8 cellular contexts compared by ENCODE assay signal in genomic region chr9:4299006-4299795, GRCh38. TPM values are rescaled to one million over a fixed set of nuclear protein-coding genes. Genes with fewer than 3 reads are reported as not detected.
A peak's percentile ranks its signal among the peaks of the same experiment; 100 is the strongest.
DNase-seq lines count a peak whose midpoint lies in the region; ATAC-seq, FAIRE-seq and TF ChIP-seq lines count a peak whose summit lies in the region.

No MANE protein-coding gene starts in this region.

- WGBS in smooth muscle cell (ENCODE audit: low lambda C conversion rate), result under 1% methylated on average over 46 of the region's 60 CpGs

- H3K9me3 Mint-ChIP-seq in brain, result peaks cover 0 to 7% (median 0%) of the 10 kb centered on the region in 5 experiments

- H3K4me3 ChIP-seq in Panc1 (ENCODE audit: low read depth in 2 of 2, low read length in 2 of 2) (peak overlapping the region; percentile 56 to 69), smooth muscle cell (peak overlapping the region; percentile 70)

- CTCF ChIA-PET in Panc1 (lab: Charles Lee), result no interaction called here

- peaks cover 49% of the 10 kb centered on the region for H3K4me1 Mint-ChIP-seq in brain

- POLR2A ChIA-PET in Panc1 (lab: Charles Lee), result no interaction called here

- no peaks in the 10 kb centered on the region for H3K36me3 ChIP-seq in Panc1 (ENCODE audit: control insufficient read depth, insufficient read depth, low read length)
- no peaks in the 10 kb centered on the region for H3K36me3 ChIP-seq in smooth muscle cell (ENCODE audit: low read depth)

- peaks cover 22% of the 10 kb centered on the region for H3K79me2 ChIP-seq in smooth muscle cell (ENCODE audit: low read depth)

- DNase-seq in GM12892 (ENCODE audit: insufficient read length), result peak; percentile 30
- no peak for DNase-seq in Panc1 (ENCODE audit: low read depth, low spot score)
- DNase-seq in islet precursor cell, result peak; percentile 66
- peak; percentile 71 for DNase-seq in smooth muscle cell (lab: John Stamatoyannopoulos, UW; ENCODE audit: unreplicated experiment)
- DNase-seq in middle frontal gyrus (ENCODE audit: extremely low spot score, low spot score), result no peak
- DNase-seq in NK-92 (lab: John Stamatoyannopoulos, UW; ENCODE audit: unreplicated experiment), result no peak

- H4K20me1 ChIP-seq in smooth muscle cell (ENCODE audit: low read depth), result no peaks in the 10 kb centered on the region

- peak overlapping the region; percentile 93 to 98 (median 95) for H3K4me3 Mint-ChIP-seq in brain

- intact Hi-C loops in Panc1 (cut with micrococcal nuclease; ENCODE audit: unreplicated experiment), result loop anchor here (10.0 kb wide), 2 partner anchors 54 to 154 kb away; no protein-coding TSS in a partner anchor

- no peak for TF ChIP-seq POLR2A in GM12892 (IDR thresholded peaks at IDR 0.05; ENCODE audit: low read depth, low read length)

- peak; percentile 33 for ATAC-seq in Panc1
- no peak for ATAC-seq in HG03342 (IDR thresholded peaks at IDR 0.05; ENCODE audit: unreplicated experiment)

- peak overlapping the region; percentile 59 to 98 (median 92) for H3K27ac Mint-ChIP-seq in brain

- peak overlapping the region; percentile 91 for H3K4me2 ChIP-seq in smooth muscle cell

- peaks cover 22% of the 10 kb centered on the region for H3F3A ChIP-seq in smooth muscle cell (ENCODE audit: low read depth)

- in situ Hi-C loops in Panc1 (cut with HindIII; ENCODE audit: low pct_unique_long_range_greater_than_20kb, low sequenced_read_pairs), result no loop called here

- TF ChIP-seq CTCF in Panc1 (IDR thresholded peaks at IDR 0.05) (no peak), brain (conservative IDR thresholded peaks at IDR 0.05) (no peak), smooth muscle cell (IDR thresholded peaks at IDR 0.05; ENCODE audit: borderline replicate concordance, insufficient read depth, poor library complexity, severe bottlenecking) (no peak)

- no TSS peak for BruUV-seq in Panc1 (replicated peaks; lab: Mats Ljungman, UMichigan)

- H2AFZ ChIP-seq in smooth muscle cell (ENCODE audit: low read depth), result peak overlapping the region; percentile 84

- no peaks in the 10 kb centered on the region for H3K36me3 Mint-ChIP-seq in brain

- H3K9ac ChIP-seq in smooth muscle cell (ENCODE audit: low read depth), result peak overlapping the region; percentile 92

- H3K27me3 ChIP-seq in Panc1 (ENCODE audit: control insufficient read depth, insufficient read depth, low read length), result no peaks in the 10 kb centered on the region
- no peaks in the 10 kb centered on the region for H3K27me3 ChIP-seq in smooth muscle cell (ENCODE audit: low read depth)

- H3K27me3 Mint-ChIP-seq in brain, result peaks cover 70% of the 10 kb centered on the region

- H3K4me1 ChIP-seq in Panc1 (ENCODE audit: control insufficient read depth, insufficient read depth, low read length), result peaks cover 2% of the 10 kb centered on the region
- H3K4me1 ChIP-seq in smooth muscle cell (ENCODE audit: low read depth), result peaks cover 27% of the 10 kb centered on the region

- FAIRE-seq in GM12892 (lab: Jason Lieb, UNC), result no peak

- H3K9me3 ChIP-seq in Panc1 (ENCODE audit: control insufficient read depth, insufficient read depth, low read depth, low read length) (no peaks in the 10 kb centered on the region), smooth muscle cell (replicated peaks; ENCODE audit: low read depth) (no peaks in the 10 kb centered on the region)

- H3K27ac ChIP-seq in Panc1 (ENCODE audit: low read length), result peak overlapping the region; percentile 54
- H3K27ac ChIP-seq in smooth muscle cell (ENCODE audit: low read depth), result peak overlapping the region; percentile 95

RNA-seq across cellular contexts. Expression of gene GLIS3, which starts 0.7 kb away (rescaled TPM):
- 0.15 TPM for polyA plus RNA-seq in GM12892 (2012; ENCODE audit: missing spikeins)
- total RNA-seq in Panc1 (2021; ENCODE audit: unreplicated experiment) (12.7 TPM), smooth muscle cell (21.4 and 24.6 TPM in 2 replicates)
- polyA plus RNA-seq in Panc1 (2012; ENCODE audit: insufficient read length), result 3.6 TPM
- polyA plus RNA-seq in brain (ENCODE audit: insufficient read depth, low read depth, low replicate concordance) (1.6 TPM), smooth muscle cell (6.4 and 11.3 TPM in 2 replicates)

Comparison
In these comparisons a context has a peak if more than half of its experiments do, and no peak if none do; other contexts are left out.
1. DNase-seq: peak in GM12892 (single experiment), islet precursor cell (single experiment) and smooth muscle cell (single experiment); none in Panc1 (single experiment), middle frontal gyrus (single experiment) and NK-92 (single experiment).